ENCODE assay signal across 1 cellular context in genomic region chr19:40442328-40443130, GRCh38.
TF ChIP-seq lines count a peak whose summit lies in the region.

No MANE protein-coding gene starts in this region.

TF ChIP-seq in WTC11, 78 proteins besides CTCF, POLR2A, EP300 and RAD21 (continued from another document):
- TF ChIP-seq TEAD4 (CRISPR knock-in tag; IDR thresholded peaks at IDR 0.05) = no peak
- TF ChIP-seq, protein P1, sequence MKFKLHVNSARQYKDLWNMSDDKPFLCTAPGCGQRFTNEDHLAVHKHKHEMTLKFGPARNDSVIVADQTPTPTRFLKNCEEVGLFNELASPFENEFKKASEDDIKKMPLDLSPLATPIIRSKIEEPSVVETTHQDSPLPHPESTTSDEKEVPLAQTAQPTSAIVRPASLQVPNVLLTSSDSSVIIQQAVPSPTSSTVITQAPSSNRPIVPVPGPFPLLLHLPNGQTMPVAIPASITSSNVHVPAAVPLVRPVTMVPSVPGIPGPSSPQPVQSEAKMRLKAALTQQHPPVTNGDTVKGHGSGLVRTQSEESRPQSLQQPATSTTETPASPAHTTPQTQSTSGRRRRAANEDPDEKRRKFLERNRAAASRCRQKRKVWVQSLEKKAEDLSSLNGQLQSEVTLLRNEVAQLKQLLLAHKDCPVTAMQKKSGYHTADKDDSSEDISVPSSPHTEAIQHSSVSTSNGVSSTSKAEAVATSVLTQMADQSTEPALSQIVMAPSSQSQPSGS (CRISPR knock-in tag; IDR thresholded peaks at IDR 0.05; ENCODE audit: borderline replicate concordance, low read depth) = no peak
- TF ChIP-seq FOXJ3 (CRISPR knock-in tag; IDR thresholded peaks at IDR 0.05; ENCODE audit: borderline replicate concordance) = no peak
- no peak for TF ChIP-seq ESRRA (CRISPR knock-in tag; IDR thresholded peaks at IDR 0.05; ENCODE audit: borderline replicate concordance)
- no peak for TF ChIP-seq NFYB (CRISPR knock-in tag; conservative IDR thresholded peaks at IDR 0.05; ENCODE audit: low read depth)
- no peak for TF ChIP-seq ZBTB21 (CRISPR knock-in tag; IDR thresholded peaks at IDR 0.05; ENCODE audit: borderline replicate concordance)
- no peak for TF ChIP-seq ZSCAN18 (CRISPR knock-in tag; IDR thresholded peaks at IDR 0.05)
- no peak for TF ChIP-seq TP53 (CRISPR knock-in tag; IDR thresholded peaks at IDR 0.05)
- TF ChIP-seq, protein P2, sequence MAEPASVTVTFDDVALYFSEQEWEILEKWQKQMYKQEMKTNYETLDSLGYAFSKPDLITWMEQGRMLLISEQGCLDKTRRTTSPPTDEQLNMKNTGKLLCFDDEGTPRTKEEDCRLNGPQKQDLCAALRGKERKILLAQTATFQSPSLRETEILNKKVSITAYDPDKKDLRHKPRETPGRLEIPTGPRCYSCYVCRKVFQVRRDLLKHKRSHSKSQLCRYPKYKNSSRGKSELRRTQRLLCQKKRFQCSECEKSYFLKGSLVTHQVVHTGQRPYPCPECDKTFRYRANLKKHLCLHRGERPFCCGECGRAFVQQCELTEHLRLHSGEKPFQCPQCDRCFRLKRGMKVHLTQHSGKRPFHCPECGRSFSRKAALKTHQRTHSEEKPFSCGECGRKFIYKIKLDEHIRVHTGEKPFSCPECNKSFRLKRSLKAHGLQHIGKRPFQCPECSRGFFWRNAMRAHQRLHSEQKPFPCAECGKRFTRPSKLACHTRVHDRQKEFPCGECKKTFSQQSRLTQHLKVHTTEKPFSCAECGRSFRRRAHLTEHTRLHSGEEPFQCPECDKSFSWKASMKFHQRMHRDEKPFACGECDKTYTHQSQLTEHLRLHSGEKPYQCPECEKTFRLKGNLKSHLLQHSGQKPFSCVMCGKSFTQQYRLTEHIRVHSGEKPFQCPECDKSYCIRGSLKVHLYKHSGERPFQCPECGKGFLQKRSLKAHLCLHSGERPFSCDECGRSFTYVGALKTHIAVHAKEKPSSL (CRISPR knock-in tag; conservative IDR thresholded peaks at IDR 0.05) = no peak
- no peak for TF ChIP-seq TCF7 (CRISPR knock-in tag; IDR thresholded peaks at IDR 0.05; ENCODE audit: low read depth)
- TF ChIP-seq ZBTB43 (CRISPR knock-in tag; IDR thresholded peaks at IDR 0.05) = no peak
